Comparison of ENCODE assay signal across 28 cellular contexts in genomic region chr5:93479982-93480509, GRCh38.
"Had no signal": no experiment of that assay in that cellular context is flagged by ENCODE, and none has a peak within 500 bp of the region (broad histone marks: within the 10 kb centered on the region; RNA-seq: fewer than 3 reads in every experiment).

No MANE protein-coding gene starts in this region.

- H3K4me1 Mint-ChIP-seq: endodermal cell; naive B cell; naive thymus-derived CD8-positive, alpha-beta T cell had no signal

- H3K9me3 ChIP-seq: esophagus squamous epithelium had no signal

- H3K4me3 ChIP-seq: esophagus squamous epithelium, gastrocnemius medialis, heart right ventricle, left lung, lower lobe of right lung, mucosa of descending colon had no signal

- H3K4me3 Mint-ChIP-seq: dendritic cell treated with granulocyte-macrophage colony-stimulating factor and Interleukin-4, amounts not matched to agents 40 ng/mL and 50 ng/mL, for 4 days; effector memory CD8-positive, alpha-beta T cell; endodermal cell; mesothelial cell of epicardium; naive B cell; naive thymus-derived CD8-positive, alpha-beta T cell had no signal

- H3K27ac Mint-ChIP-seq: dendritic cell treated with granulocyte-macrophage colony-stimulating factor and Interleukin-4, amounts not matched to agents 40 ng/mL and 50 ng/mL, for 4 days; effector memory CD8-positive, alpha-beta T cell; endodermal cell; mesothelial cell of epicardium; naive B cell; naive thymus-derived CD8-positive, alpha-beta T cell had no signal

- DNase-seq: cortex of kidney; effector CD8-positive, alpha-beta T cell; effector memory CD8-positive, alpha-beta T cell; endodermal cell; erythroblast; esophagus squamous epithelium; foreskin fibroblast; foreskin melanocyte; gastrocnemius medialis; glutamatergic neuron; head of caudate nucleus; heart right ventricle; hippocampal formation; left cardiac atrium; left lung; left ventricle myocardium superior; lower lobe of right lung; mesenchymal stem cell; mucosa of descending colon; naive B cell; naive thymus-derived CD8-positive, alpha-beta T cell had no signal

- ATAC-seq: effector memory CD8-positive, alpha-beta T cell; esophagus mucosa; gastrocnemius medialis; heart right ventricle; left cardiac atrium; left lung; left ventricle myocardium superior; lower lobe of right lung; mucosa of descending colon; naive thymus-derived CD8-positive, alpha-beta T cell had no signal

- FAIRE-seq: endometrium, islet of Langerhans, keratinocyte had no signal

- H3K27me3 ChIP-seq: esophagus squamous epithelium, gastrocnemius medialis, heart right ventricle, left lung had no signal

- H3K27me3 Mint-ChIP-seq: dendritic cell treated with granulocyte-macrophage colony-stimulating factor and Interleukin-4, amounts not matched to agents 40 ng/mL and 50 ng/mL, for 4 days; effector memory CD8-positive, alpha-beta T cell had no signal

- H3K27ac ChIP-seq: epithelial cell of prostate, esophagus squamous epithelium, gastrocnemius medialis, heart right ventricle, left lung, lower lobe of right lung had no signal

- H3K36me3 ChIP-seq: esophagus squamous epithelium, gastrocnemius medialis, heart right ventricle, left lung, lower lobe of right lung had no signal

- H3K4me1 ChIP-seq: esophagus squamous epithelium, gastrocnemius medialis, heart right ventricle, left lung, lower lobe of right lung had no signal
